1 cellular context compared by ENCODE assay signal in the genomic region with DNA sequence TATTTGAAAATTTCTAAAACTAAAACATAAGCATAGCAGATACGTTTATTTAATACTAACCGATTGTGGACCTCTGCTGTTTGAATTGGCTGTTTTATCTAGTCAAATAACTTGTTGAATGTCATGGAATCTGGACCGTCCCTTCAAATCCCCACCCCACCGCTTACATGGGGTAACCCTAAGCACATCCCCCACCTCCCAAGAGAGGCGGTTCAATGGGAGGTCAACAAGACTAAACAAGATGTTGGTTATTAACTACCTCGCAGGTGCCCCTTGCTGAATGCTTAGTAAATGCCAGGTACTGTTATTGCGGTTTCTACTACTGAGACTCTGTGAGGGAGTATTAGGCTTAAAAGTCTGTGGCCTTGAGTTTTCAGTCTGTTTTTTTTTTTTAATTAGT.
TF ChIP-seq lines count a peak whose summit lies in the region.

No MANE protein-coding gene starts in this region.

TF ChIP-seq in HepG2, 621 proteins besides CTCF, POLR2A, EP300 and RAD21 (continued from another document):
- TF ChIP-seq TOE1 (CRISPR knock-in tag; IDR thresholded peaks at IDR 0.05) = no peak
- peak; percentile 60; the same call in 1 of the 2 replicates for TF ChIP-seq TBX2 (CRISPR knock-in tag; IDR thresholded peaks at IDR 0.05; ENCODE audit: borderline replicate concordance)
- no peak for TF ChIP-seq NCOA5 (CRISPR knock-in tag; IDR thresholded peaks at IDR 0.05)
- TF ChIP-seq SOX5 (CRISPR knock-in tag; IDR thresholded peaks at IDR 0.05; ENCODE audit: borderline replicate concordance) = peak; percentile 71; the same call in 1 of the 2 replicates
- peak; percentile 41; the same call in 1 of the 2 replicates for TF ChIP-seq ARID4A (CRISPR knock-in tag; IDR thresholded peaks at IDR 0.05; ENCODE audit: borderline replicate concordance)
- TF ChIP-seq, protein P1, sequence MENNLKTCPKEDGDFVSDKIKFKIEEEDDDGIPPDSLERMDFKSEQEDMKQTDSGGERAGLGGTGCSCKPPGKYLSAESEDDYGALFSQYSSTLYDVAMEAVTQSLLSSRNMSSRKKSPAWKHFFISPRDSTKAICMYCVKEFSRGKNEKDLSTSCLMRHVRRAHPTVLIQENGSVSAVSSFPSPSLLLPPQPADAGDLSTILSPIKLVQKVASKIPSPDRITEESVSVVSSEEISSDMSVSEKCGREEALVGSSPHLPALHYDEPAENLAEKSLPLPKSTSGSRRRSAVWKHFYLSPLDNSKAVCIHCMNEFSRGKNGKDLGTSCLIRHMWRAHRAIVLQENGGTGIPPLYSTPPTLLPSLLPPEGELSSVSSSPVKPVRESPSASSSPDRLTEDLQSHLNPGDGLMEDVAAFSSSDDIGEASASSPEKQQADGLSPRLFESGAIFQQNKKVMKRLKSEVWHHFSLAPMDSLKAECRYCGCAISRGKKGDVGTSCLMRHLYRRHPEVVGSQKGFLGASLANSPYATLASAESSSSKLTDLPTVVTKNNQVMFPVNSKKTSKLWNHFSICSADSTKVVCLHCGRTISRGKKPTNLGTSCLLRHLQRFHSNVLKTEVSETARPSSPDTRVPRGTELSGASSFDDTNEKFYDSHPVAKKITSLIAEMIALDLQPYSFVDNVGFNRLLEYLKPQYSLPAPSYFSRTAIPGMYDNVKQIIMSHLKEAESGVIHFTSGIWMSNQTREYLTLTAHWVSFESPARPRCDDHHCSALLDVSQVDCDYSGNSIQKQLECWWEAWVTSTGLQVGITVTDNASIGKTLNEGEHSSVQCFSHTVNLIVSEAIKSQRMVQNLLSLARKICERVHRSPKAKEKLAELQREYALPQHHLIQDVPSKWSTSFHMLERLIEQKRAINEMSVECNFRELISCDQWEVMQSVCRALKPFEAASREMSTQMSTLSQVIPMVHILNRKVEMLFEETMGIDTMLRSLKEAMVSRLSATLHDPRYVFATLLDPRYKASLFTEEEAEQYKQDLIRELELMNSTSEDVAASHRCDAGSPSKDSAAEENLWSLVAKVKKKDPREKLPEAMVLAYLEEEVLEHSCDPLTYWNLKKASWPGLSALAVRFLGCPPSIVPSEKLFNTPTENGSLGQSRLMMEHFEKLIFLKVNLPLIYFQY (CRISPR knock-in tag; IDR thresholded peaks at IDR 0.05; ENCODE audit: borderline replicate concordance) = 0 out of 2 replicates have a peak, but pooled peaks have one; percentile 46
- no peak for TF ChIP-seq RBM22 (optimal IDR thresholded peaks at IDR 0.05; ENCODE audit: low read length)
- 0 out of 2 replicates have a peak, but pooled peaks have one; percentile 47 for TF ChIP-seq SMYD3 (CRISPR knock-in tag; IDR thresholded peaks at IDR 0.05)
- no peak for TF ChIP-seq HCFC1 (IDR thresholded peaks at IDR 0.05; ENCODE audit: low read depth, low read length)
- TF ChIP-seq, protein P2, sequence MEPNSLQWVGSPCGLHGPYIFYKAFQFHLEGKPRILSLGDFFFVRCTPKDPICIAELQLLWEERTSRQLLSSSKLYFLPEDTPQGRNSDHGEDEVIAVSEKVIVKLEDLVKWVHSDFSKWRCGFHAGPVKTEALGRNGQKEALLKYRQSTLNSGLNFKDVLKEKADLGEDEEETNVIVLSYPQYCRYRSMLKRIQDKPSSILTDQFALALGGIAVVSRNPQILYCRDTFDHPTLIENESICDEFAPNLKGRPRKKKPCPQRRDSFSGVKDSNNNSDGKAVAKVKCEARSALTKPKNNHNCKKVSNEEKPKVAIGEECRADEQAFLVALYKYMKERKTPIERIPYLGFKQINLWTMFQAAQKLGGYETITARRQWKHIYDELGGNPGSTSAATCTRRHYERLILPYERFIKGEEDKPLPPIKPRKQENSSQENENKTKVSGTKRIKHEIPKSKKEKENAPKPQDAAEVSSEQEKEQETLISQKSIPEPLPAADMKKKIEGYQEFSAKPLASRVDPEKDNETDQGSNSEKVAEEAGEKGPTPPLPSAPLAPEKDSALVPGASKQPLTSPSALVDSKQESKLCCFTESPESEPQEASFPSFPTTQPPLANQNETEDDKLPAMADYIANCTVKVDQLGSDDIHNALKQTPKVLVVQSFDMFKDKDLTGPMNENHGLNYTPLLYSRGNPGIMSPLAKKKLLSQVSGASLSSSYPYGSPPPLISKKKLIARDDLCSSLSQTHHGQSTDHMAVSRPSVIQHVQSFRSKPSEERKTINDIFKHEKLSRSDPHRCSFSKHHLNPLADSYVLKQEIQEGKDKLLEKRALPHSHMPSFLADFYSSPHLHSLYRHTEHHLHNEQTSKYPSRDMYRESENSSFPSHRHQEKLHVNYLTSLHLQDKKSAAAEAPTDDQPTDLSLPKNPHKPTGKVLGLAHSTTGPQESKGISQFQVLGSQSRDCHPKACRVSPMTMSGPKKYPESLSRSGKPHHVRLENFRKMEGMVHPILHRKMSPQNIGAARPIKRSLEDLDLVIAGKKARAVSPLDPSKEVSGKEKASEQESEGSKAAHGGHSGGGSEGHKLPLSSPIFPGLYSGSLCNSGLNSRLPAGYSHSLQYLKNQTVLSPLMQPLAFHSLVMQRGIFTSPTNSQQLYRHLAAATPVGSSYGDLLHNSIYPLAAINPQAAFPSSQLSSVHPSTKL (CRISPR knock-in tag; IDR thresholded peaks at IDR 0.05) = peak; percentile 73
- peak; percentile 98 for TF ChIP-seq RARA (CRISPR knock-in tag; IDR thresholded peaks at IDR 0.05)
- peak; percentile 72 for TF ChIP-seq GFI1 (CRISPR knock-in tag; IDR thresholded peaks at IDR 0.05; ENCODE audit: borderline replicate concordance)
